In genomic region chr4:112031712-112032328, GRCh38 we compare ENCODE assay signal across 8 cellular contexts.
DNase-seq lines count a peak whose midpoint lies in the region; ATAC-seq and TF ChIP-seq lines count a peak whose summit lies in the region.

No MANE protein-coding gene starts in this region.

- H3K79me2 ChIP-seq in DND-41 (ENCODE audit: insufficient read depth, low read length) = no peaks in the 10 kb centered on the region
- no peaks in the 10 kb centered on the region for H3K79me2 ChIP-seq in parathyroid adenoma

- H3K4me3 ChIP-seq in DND-41 (ENCODE audit: low read depth in 1 of 2, low read length in 2 of 2) (no peak overlapping the region), parathyroid adenoma (ENCODE audit: low read depth, low read length) (no peak overlapping the region)

- H3K27ac ChIP-seq in DND-41 (ENCODE audit: low read length) (no peak overlapping the region), parathyroid adenoma (no peak overlapping the region)

- TF ChIP-seq CTCF in DND-41 (IDR thresholded peaks at IDR 0.05; ENCODE audit: borderline replicate concordance, extremely low read depth, low read length, poor library complexity, severe bottlenecking) (peak; percentile 64), parathyroid adenoma (IDR thresholded peaks at IDR 0.05) (peak; percentile 30)

- no peak for ATAC-seq in DND-41 (ENCODE audit: insufficient read depth, low read depth)
- ATAC-seq in GM19023 (IDR thresholded peaks at IDR 0.05; ENCODE audit: unreplicated experiment) = peak; percentile 79
- peak; percentile 89 for ATAC-seq in HG03520 (IDR thresholded peaks at IDR 0.05; ENCODE audit: unreplicated experiment)
- no peak for ATAC-seq in HG02852 (IDR thresholded peaks at IDR 0.05; ENCODE audit: unreplicated experiment)

- H3K9ac ChIP-seq in DND-41 (ENCODE audit: low read depth, low read length) (no peak overlapping the region), parathyroid adenoma (no peak overlapping the region)

- H3K4me2 ChIP-seq in DND-41 (ENCODE audit: insufficient read depth, low read length) (no peak overlapping the region), parathyroid adenoma (ENCODE audit: low read length) (no peak overlapping the region)

- H3K9me3 ChIP-seq in DND-41 (ENCODE audit: insufficient read depth, low read length, severe bottlenecking) = no peaks in the 10 kb centered on the region
- H3K9me3 ChIP-seq in parathyroid adenoma (ENCODE audit: control insufficient read depth, low read length) = no peaks in the 10 kb centered on the region

- H3K27me3 ChIP-seq in DND-41 (ENCODE audit: insufficient read depth, low read length, poor library complexity) (no peaks in the 10 kb centered on the region), parathyroid adenoma (ENCODE audit: control insufficient read depth, insufficient read depth, low read length) (no peaks in the 10 kb centered on the region)

- H4K20me1 ChIP-seq in DND-41 (ENCODE audit: insufficient read depth, low read length) = no peaks in the 10 kb centered on the region

- H3K36me3 ChIP-seq in DND-41 (ENCODE audit: insufficient read depth, low read length) = no peaks in the 10 kb centered on the region
- no peaks in the 10 kb centered on the region for H3K36me3 ChIP-seq in parathyroid adenoma (ENCODE audit: control insufficient read depth, insufficient read depth, low read length)

- H3K4me1 ChIP-seq in DND-41 (ENCODE audit: insufficient read depth, low read length) = no peaks in the 10 kb centered on the region
- H3K4me1 ChIP-seq in parathyroid adenoma = no peaks in the 10 kb centered on the region

- DNase-seq in DND-41 (no peak), RKO (ENCODE audit: low spot score) (peak; percentile 68), fibroblast of gingiva (ENCODE audit: low read depth) (peak; percentile 50)
- DNase-seq in activated CD4-positive, alpha-beta T cell treated with anti-CD3 and anti-CD28 coated beads, Interleukin-2, amount 50 U/mL, for 48 hours = no peak

- H2AFZ ChIP-seq in DND-41 (ENCODE audit: low read depth, low read length) (no peak overlapping the region), parathyroid adenoma (no peak overlapping the region)

Comparison
In these comparisons a context has a peak if more than half of its experiments do, and no peak if none do; other contexts are left out.
1. ATAC-seq: peak in GM19023 (single experiment) and HG03520 (single experiment); none in DND-41 (single experiment) and HG02852 (single experiment).
2. DNase-seq: peak in RKO (single experiment) and fibroblast of gingiva (single experiment); none in DND-41 (single experiment) and activated CD4-positive, alpha-beta T cell treated with anti-CD3 and anti-CD28 coated beads, Interleukin-2, amount 50 U/mL, for 48 hours (0 of 2).